ENCODE assay signal across 8 cellular contexts in the genomic region with DNA sequence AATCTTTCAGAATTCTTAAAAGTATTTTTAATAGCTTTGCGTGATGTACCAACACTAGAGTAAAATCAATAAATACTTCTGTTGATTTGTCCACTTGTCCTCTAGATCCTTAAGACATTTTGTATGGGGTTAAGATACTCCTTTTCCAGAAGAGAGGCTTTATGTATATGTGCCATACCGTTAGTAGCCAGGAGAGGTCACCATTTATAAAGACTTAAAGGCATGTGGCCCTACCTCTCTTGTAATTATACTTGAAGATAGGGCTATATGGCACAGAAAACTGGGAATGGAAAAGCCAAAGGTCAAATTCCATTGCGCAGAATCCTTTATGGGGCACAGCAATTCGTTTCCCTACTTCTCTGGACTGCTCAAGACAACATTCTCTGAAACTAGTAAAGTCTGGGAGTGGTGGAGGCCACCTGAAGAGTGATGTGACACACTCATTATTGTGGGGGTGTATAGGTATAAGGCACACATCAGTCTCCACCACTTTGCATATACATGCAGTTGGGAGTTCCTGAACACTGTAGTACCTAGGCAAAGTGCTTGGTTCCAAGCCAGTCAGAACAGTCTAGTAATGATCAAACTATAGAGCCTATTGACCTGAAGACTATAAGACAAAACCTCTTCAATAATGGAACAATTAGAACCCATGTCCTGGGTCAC.
DNase-seq lines count a peak whose midpoint lies in the region; FAIRE-seq and TF ChIP-seq lines count a peak whose summit lies in the region.

No MANE protein-coding gene starts in this region.

- no peak overlapping the region for H3K27ac Mint-ChIP-seq in MCF 10A (ENCODE audit: low read depth, unreplicated experiment)

- H3F3A ChIP-seq in neural cell (ENCODE audit: insufficient read depth, low read length, poor library complexity, severe bottlenecking), result no peaks in the 10 kb centered on the region

- peaks cover 34% of the 10 kb centered on the region for H3K27me3 Mint-ChIP-seq in MCF 10A (ENCODE audit: insufficient read depth, unreplicated experiment)

- TF ChIP-seq CTCF in MCF 10A (IDR thresholded peaks at IDR 0.05; ENCODE audit: unreplicated experiment) (peak; percentile 56), breast epithelium (IDR thresholded peaks at IDR 0.05) (peak in 1 of 3 donors; percentile 29), esophagus squamous epithelium (IDR thresholded peaks at IDR 0.05) (peak; percentile 17 to 60 (median 48)), neural cell (IDR thresholded peaks at IDR 0.05; ENCODE audit: poor library complexity, severe bottlenecking) (peak; percentile 75), ovary (IDR thresholded peaks at IDR 0.05) (no peak)

- H3K27me3 ChIP-seq in breast epithelium, result no peaks in the 10 kb centered on the region
- no peaks in the 10 kb centered on the region for H3K27me3 ChIP-seq in esophagus squamous epithelium
- H3K27me3 ChIP-seq in neural cell (ENCODE audit: insufficient read depth, low read depth, low read length), result no peaks in the 10 kb centered on the region
- no peaks in the 10 kb centered on the region for H3K27me3 ChIP-seq in ovary

- no peaks in the 10 kb centered on the region for H3K79me2 ChIP-seq in neural cell (replicated peaks; ENCODE audit: insufficient read depth, low read length)

- BruUV-seq in MCF 10A (replicated peaks; lab: Mats Ljungman, UMichigan), result no TSS peak

- 13 to 28% methylated on average over 4 of the region's 4 CpGs for WGBS in esophagus squamous epithelium, 2 donors
- WGBS in ovary, 3 donors, result 36 to 39% (median 37%) methylated on average over 4 of the region's 4 CpGs

- intact Hi-C loops in MCF 10A (cut with micrococcal nuclease), result loop anchor here (2.0 to 10.0 kb wide), 6 partner anchors 123 to 955 kb away; a partner anchor contains a TSS
- intact Hi-C loops in breast epithelium (cut with DNase I; ENCODE audit: low total_unique reads), result no loop called here
- intact Hi-C loops in esophagus squamous epithelium (cut with DNase I), result no loop called here
- intact Hi-C loops in ovary (cut with DNase I), result no loop called here

- no peak overlapping the region for H3K4me3 Mint-ChIP-seq in MCF 10A (ENCODE audit: unreplicated experiment)

- no peaks in the 10 kb centered on the region for H3K36me3 ChIP-seq in breast epithelium
- H3K36me3 ChIP-seq in esophagus squamous epithelium, result no peaks in the 10 kb centered on the region
- no peaks in the 10 kb centered on the region for H3K36me3 ChIP-seq in neural cell (ENCODE audit: insufficient read depth, low read length)
- H3K36me3 ChIP-seq in ovary, result no peaks in the 10 kb centered on the region

- H3K4me2 ChIP-seq in neural cell (ENCODE audit: low read length), result no peak overlapping the region

- H4K20me1 ChIP-seq in neural cell (ENCODE audit: insufficient read depth), result no peaks in the 10 kb centered on the region

- TF ChIP-seq RAD21 in neural cell (conservative IDR thresholded peaks at IDR 0.05), result peak; percentile 75

- H3K4me1 Mint-ChIP-seq in MCF 10A (ENCODE audit: insufficient read depth, unreplicated experiment), result no peaks in the 10 kb centered on the region

- H3K4me1 ChIP-seq in breast epithelium (no peaks in the 10 kb centered on the region), esophagus squamous epithelium (no peaks in the 10 kb centered on the region), ovary (ENCODE audit: insufficient read depth) (no peaks in the 10 kb centered on the region)

- no peak overlapping the region for H3K9ac ChIP-seq in neural cell (ENCODE audit: low read length)

- peaks cover 0 to 6% of the 10 kb centered on the region in 2 donors for H3K9me3 ChIP-seq in breast epithelium
- peaks cover 0 to 4% (median 0%) of the 10 kb centered on the region in 3 donors for H3K9me3 ChIP-seq in esophagus squamous epithelium
- no peaks in the 10 kb centered on the region for H3K9me3 ChIP-seq in neural cell (ENCODE audit: low read length)
- H3K9me3 ChIP-seq in ovary, result no peaks in the 10 kb centered on the region

- TF ChIP-seq POLR2A in breast epithelium (IDR thresholded peaks at IDR 0.05) (no peak), H54 (IDR thresholded peaks at IDR 0.05; ENCODE audit: low read depth, low read length) (no peak), esophagus squamous epithelium (IDR thresholded peaks at IDR 0.05) (no peak), ovary (IDR thresholded peaks at IDR 0.05) (no peak)

- H3K4me3 ChIP-seq in breast epithelium (no peak overlapping the region), esophagus squamous epithelium (no peak overlapping the region), neural cell (ENCODE audit: low read length) (no peak overlapping the region), ovary (no peak overlapping the region)

- TF ChIP-seq EP300 in neural cell (conservative IDR thresholded peaks at IDR 0.05; ENCODE audit: poor library complexity, severe bottlenecking), result no peak
- TF ChIP-seq EP300 in ovary (IDR thresholded peaks at IDR 0.05), result no peak

- H3K9me3 Mint-ChIP-seq in MCF 10A (ENCODE audit: unreplicated experiment), result peaks cover 7% of the 10 kb centered on the region

- H2AFZ ChIP-seq in neural cell (ENCODE audit: low read depth, low read length), result no peak overlapping the region

- H3K36me3 Mint-ChIP-seq in MCF 10A (ENCODE audit: insufficient read depth, unreplicated experiment), result no peaks in the 10 kb centered on the region

- H3K9me2 ChIP-seq in neural cell (ENCODE audit: insufficient read depth, low read length), result no peaks in the 10 kb centered on the region

- DNase-seq in MCF 10A (ENCODE audit: unreplicated experiment), result peak; percentile 74
- DNase-seq in breast epithelium (ENCODE audit: low spot score in 2 of 2), result no peak
- peak; percentile 7 for DNase-seq in H54 (ENCODE audit: insufficient read length, low spot score)
- DNase-seq in LHCN-M2 (ENCODE audit: low read depth), result peak; percentile 59
- peak; percentile 76 for DNase-seq in SK-N-DZ (ENCODE audit: low spot score)
- no peak for DNase-seq in esophagus squamous epithelium (lab: John Stamatoyannopoulos, UW)
- DNase-seq in ovary, result no peak

- POLR2A ChIA-PET in MCF 10A (lab: Yijun Ruan, JAX), result interaction anchor here (0.7 kb wide), 1 partner anchor 1385 kb away, joined by 4 read pairs; no protein-coding TSS in a partner anchor

- FAIRE-seq in H54 (lab: Jason Lieb, UNC), result peak; percentile 55

- no peak overlapping the region for H3K27ac ChIP-seq in breast epithelium
- no peak overlapping the region for H3K27ac ChIP-seq in esophagus squamous epithelium
- H3K27ac ChIP-seq in neural cell (ENCODE audit: low read length), result no peak overlapping the region
- no peak overlapping the region for H3K27ac ChIP-seq in ovary

- CTCF ChIA-PET in MCF 10A (lab: Yijun Ruan, JAX), result interaction anchor here (0.6 to 1.3 kb wide), 15 partner anchors 10 to 1893 kb away, joined by 3 to 6 read pairs (median 3); no protein-coding TSS in a partner anchor

TF ChIP-seq in neural cell, 6 proteins besides CTCF, POLR2A, EP300 and RAD21:
- TF ChIP-seq EZH2 (IDR thresholded peaks at IDR 0.05; ENCODE audit: borderline replicate concordance, insufficient read depth, low read length, poor library complexity, severe bottlenecking), result no peak
- no peak for TF ChIP-seq MXI1 (conservative IDR thresholded peaks at IDR 0.05; ENCODE audit: poor library complexity, severe bottlenecking)
- TF ChIP-seq SMC3 (conservative IDR thresholded peaks at IDR 0.05; ENCODE audit: poor library complexity), result peak; percentile 70
- TF ChIP-seq, protein P1, sequence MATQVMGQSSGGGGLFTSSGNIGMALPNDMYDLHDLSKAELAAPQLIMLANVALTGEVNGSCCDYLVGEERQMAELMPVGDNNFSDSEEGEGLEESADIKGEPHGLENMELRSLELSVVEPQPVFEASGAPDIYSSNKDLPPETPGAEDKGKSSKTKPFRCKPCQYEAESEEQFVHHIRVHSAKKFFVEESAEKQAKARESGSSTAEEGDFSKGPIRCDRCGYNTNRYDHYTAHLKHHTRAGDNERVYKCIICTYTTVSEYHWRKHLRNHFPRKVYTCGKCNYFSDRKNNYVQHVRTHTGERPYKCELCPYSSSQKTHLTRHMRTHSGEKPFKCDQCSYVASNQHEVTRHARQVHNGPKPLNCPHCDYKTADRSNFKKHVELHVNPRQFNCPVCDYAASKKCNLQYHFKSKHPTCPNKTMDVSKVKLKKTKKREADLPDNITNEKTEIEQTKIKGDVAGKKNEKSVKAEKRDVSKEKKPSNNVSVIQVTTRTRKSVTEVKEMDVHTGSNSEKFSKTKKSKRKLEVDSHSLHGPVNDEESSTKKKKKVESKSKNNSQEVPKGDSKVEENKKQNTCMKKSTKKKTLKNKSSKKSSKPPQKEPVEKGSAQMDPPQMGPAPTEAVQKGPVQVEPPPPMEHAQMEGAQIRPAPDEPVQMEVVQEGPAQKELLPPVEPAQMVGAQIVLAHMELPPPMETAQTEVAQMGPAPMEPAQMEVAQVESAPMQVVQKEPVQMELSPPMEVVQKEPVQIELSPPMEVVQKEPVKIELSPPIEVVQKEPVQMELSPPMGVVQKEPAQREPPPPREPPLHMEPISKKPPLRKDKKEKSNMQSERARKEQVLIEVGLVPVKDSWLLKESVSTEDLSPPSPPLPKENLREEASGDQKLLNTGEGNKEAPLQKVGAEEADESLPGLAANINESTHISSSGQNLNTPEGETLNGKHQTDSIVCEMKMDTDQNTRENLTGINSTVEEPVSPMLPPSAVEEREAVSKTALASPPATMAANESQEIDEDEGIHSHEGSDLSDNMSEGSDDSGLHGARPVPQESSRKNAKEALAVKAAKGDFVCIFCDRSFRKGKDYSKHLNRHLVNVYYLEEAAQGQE (IDR thresholded peaks at IDR 0.05; ENCODE audit: borderline replicate concordance), result no peak
TF ChIP-seq in neural cell: peak in this region for 1.

Comparison
In these comparisons a context has a peak if more than half of its experiments do, and no peak if none do; other contexts are left out.
1. DNase-seq: peak in MCF 10A (single experiment), H54 (single experiment), LHCN-M2 (single experiment) and SK-N-DZ (single experiment); none in breast epithelium (0 of 2), esophagus squamous epithelium (single experiment) and ovary (0 of 5).
2. CTCF ChIP-seq: peak in MCF 10A (single experiment), esophagus squamous epithelium (6 of 6) and neural cell (single experiment); none in ovary (0 of 3).